In the genomic region with DNA sequence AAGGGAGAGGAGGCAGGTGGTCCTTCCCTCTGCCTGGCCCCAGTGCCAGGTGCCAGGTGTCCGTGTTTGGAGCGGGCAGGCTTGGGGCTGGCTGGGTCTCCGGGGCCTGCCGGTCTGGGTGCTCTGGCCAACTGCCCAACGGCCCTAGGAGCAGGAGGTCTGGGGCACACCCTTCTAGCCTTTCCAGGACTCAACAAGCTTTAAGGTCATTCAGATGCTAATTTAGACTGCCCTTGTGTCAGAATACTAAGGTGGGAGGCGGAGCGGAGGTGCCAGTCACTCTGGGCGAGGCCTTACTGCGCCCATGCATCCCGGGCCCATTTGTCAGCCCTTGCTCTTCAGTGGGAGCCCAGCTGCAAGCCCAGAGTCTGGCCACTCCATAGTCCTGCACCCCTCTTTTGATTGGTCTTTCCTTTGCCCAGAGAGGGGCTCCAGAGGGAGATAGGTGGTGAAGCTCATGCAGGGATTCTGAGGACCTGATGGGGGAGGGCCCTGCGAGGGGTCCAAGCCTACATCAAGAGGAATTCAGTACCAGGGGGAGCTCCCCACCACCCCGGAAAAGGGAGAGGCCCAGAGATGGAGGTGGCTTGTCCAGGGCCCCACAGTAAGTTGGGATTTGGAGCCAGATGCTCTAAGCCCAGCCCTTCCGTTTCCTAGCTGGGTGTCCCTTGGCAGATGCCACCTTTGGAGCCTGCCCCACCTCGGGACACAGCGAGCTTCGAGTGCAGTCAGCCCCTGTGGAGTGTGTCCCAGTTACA, we compare ENCODE assay signal across 12 cellular contexts. TPM values are rescaled to one million over a fixed set of nuclear protein-coding genes. Genes with fewer than 3 reads are reported as not detected.
A peak's percentile ranks its signal among the peaks of the same experiment; 100 is the strongest.
DNase-seq lines count a peak whose midpoint lies in the region; ATAC-seq and TF ChIP-seq lines count a peak whose summit lies in the region.
"Had no signal": no experiment of that assay in that cellular context is flagged by ENCODE, and none has a peak within 500 bp of the region (broad histone marks: within the 10 kb centered on the region; RNA-seq: fewer than 3 reads in every experiment).

No MANE protein-coding gene starts in this region.

- H3K4me3 ChIP-seq in GM23338 (peak overlapping the region; percentile 52), left ventricle myocardium inferior (peak overlapping the region; percentile 74)
- H3K4me3 ChIP-seq: mucosa of descending colon, smooth muscle cell had no signal

- peaks cover 23% of the 10 kb centered on the region for H3K36me3 Mint-ChIP-seq in GM23338 (ENCODE audit: low read depth)

- no peak overlapping the region for H3K27ac Mint-ChIP-seq in GM23338

- no peak for TF ChIP-seq CTCF in GM23338 (conservative IDR thresholded peaks at IDR 0.05; ENCODE audit: low read depth in 2 of 2)
- no peak for TF ChIP-seq CTCF in left ventricle myocardium inferior (IDR thresholded peaks at IDR 0.05; ENCODE audit: borderline replicate concordance)

- H3K36me3 ChIP-seq in GM23338 (ENCODE audit: insufficient read depth), result no peaks in the 10 kb centered on the region; the same call in 1 of the 2 replicates
- peaks cover 29% of the 10 kb centered on the region for H3K36me3 ChIP-seq in left ventricle myocardium inferior

- H4K20me1 ChIP-seq in GM23338 (replicated peaks; ENCODE audit: insufficient read depth), result 0 out of 2 replicates have a peak, but pooled peaks cover 7% of the 10 kb centered on the region

- H3K79me2 ChIP-seq in GM23338 (replicated peaks; ENCODE audit: insufficient read depth), result no peaks in the 10 kb centered on the region

- H3K9me2 ChIP-seq in GM23338 (ENCODE audit: insufficient read depth), result no peaks in the 10 kb centered on the region

- peak; percentile 87 for DNase-seq in GM23338 (ENCODE audit: low spot score)
- peak; percentile 16 for DNase-seq in left ventricle myocardium inferior
- peak; percentile 77 for DNase-seq in posterior vena cava (ENCODE audit: low spot score)
- no peak for DNase-seq in SK-N-DZ (ENCODE audit: low spot score)
- DNase-seq in stimulated activated naive CD8-positive, alpha-beta T cell treated with anti-CD3 and anti-CD28 coated beads, Interleukin-15, Interleukin-2, amounts not matched to agents 100 U/mL and 50 U/mL, for 24 hours, result no peak
- no peak for DNase-seq in RPMI8226
- DNase-seq: DMS153, mucosa of descending colon, OCI-M1 had no signal

- no peaks in the 10 kb centered on the region for H3K9me3 ChIP-seq in left ventricle myocardium inferior (replicated peaks)
- H3K9me3 ChIP-seq: gastroesophageal sphincter, mucosa of descending colon had no signal

- intact Hi-C loops in left ventricle myocardium inferior (cut with micrococcal nuclease) (no loop called here), posterior vena cava (cut with DNase I) (no loop called here)

- peaks cover 5% of the 10 kb centered on the region; the same call in 1 of the 2 replicates for H3F3A ChIP-seq in GM23338 (replicated peaks; ENCODE audit: low read depth)

- no peaks in the 10 kb centered on the region; the same call in 2 of the 3 replicates for H3K9me3 Mint-ChIP-seq in GM23338

- H3K27me3 Mint-ChIP-seq in GM23338 (ENCODE audit: insufficient read depth, low read depth, poor library complexity), result peaks cover 21% of the 10 kb centered on the region

- peaks cover 27% of the 10 kb centered on the region for H3K4me1 ChIP-seq in GM23338 (ENCODE audit: insufficient read depth)
- peaks cover 89% of the 10 kb centered on the region for H3K4me1 ChIP-seq in left ventricle myocardium inferior

- H3K4me2 ChIP-seq in GM23338, result peak overlapping the region; percentile 83
- H3K4me2 ChIP-seq: smooth muscle cell had no signal

- peaks cover 29% of the 10 kb centered on the region for H3K4me1 Mint-ChIP-seq in GM23338

- no peak overlapping the region for H2AFZ ChIP-seq in GM23338

- H3K27ac ChIP-seq in GM23338 (ENCODE audit: low read depth), result peak overlapping the region; percentile 55; the same call in 1 of the 2 replicates
- peak overlapping the region; percentile 89 for H3K27ac ChIP-seq in left ventricle myocardium inferior (replicated peaks)

- H3K27me3 ChIP-seq in GM23338 (ENCODE audit: insufficient read depth) (peaks cover 20% of the 10 kb centered on the region), left ventricle myocardium inferior (ENCODE audit: low read depth) (no peaks in the 10 kb centered on the region)
- H3K27me3 ChIP-seq: gastroesophageal sphincter had no signal

- H3K4me3 Mint-ChIP-seq in GM23338, result peak overlapping the region; percentile 60; the same call in 2 of the 3 replicates

- ATAC-seq in GM23338, result peak; percentile 68
- ATAC-seq in stimulated activated naive CD8-positive, alpha-beta T cell treated with anti-CD3 and anti-CD28 coated beads, Interleukin-15, Interleukin-2, amounts not matched to agents 100 U/mL and 50 U/mL, for 24 hours, result no peak
- ATAC-seq: gastroesophageal sphincter had no signal

TF ChIP-seq in GM23338, 12 proteins besides CTCF, POLR2A, EP300 and RAD21 (continues in another document):
- TF ChIP-seq, protein P1, sequence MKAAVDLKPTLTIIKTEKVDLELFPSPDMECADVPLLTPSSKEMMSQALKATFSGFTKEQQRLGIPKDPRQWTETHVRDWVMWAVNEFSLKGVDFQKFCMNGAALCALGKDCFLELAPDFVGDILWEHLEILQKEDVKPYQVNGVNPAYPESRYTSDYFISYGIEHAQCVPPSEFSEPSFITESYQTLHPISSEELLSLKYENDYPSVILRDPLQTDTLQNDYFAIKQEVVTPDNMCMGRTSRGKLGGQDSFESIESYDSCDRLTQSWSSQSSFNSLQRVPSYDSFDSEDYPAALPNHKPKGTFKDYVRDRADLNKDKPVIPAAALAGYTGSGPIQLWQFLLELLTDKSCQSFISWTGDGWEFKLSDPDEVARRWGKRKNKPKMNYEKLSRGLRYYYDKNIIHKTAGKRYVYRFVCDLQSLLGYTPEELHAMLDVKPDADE (IDR thresholded peaks at IDR 0.05), result no peak

RNA-seq across cellular contexts. Expression of a gene that starts 1.3 kb away (rescaled TPM):
- 0.78 and 2.9 TPM in 2 replicates for total RNA-seq in GM23338 (2014; rRNA removed; shearing (Covaris generic))
- 5.1 and 7.8 TPM in 2 replicates for polyA plus RNA-seq in GM23338 (2016; fragmentation: Nextera tagmentation; extraction: Ambion mirVana)
- not detected for polyA plus RNA-seq in PFSK-1 (2012; ENCODE audit: insufficient read length, low read depth)
- total RNA-seq in left ventricle myocardium inferior, result 671 TPM
- 1 to 10 TPM; 1.6 to 2.1 TPM for total RNA-seq in posterior vena cava
- 15.5 and 22.9 TPM in 2 replicates for polyA plus RNA-seq in SK-N-DZ (2014; cell fraction: cytosol; rRNA removed)
- 6.3 and 12.6 TPM in 2 replicates for polyA plus RNA-seq in SK-N-DZ (2014; cell fraction: nucleus; rRNA removed)
- total RNA-seq: smooth muscle cell had no signal
- polyA plus RNA-seq: smooth muscle cell had no signal

RNA-seq across cellular contexts. Expression of a gene that starts 18.3 kb away (rescaled TPM):
- 19.8 and 35.4 TPM in 2 replicates for total RNA-seq in GM23338 (2014; rRNA removed; shearing (Covaris generic))
- 7.1 and 8.0 TPM in 2 replicates for polyA plus RNA-seq in GM23338 (2016; fragmentation: Nextera tagmentation; extraction: Ambion mirVana)
- polyA plus RNA-seq in PFSK-1 (2012; ENCODE audit: insufficient read length, low read depth), result 11.4 TPM
- total RNA-seq in left ventricle myocardium inferior (12.4 TPM), posterior vena cava (10 to 100 TPM in 1 of 2 donors, 1 to 10 TPM in 1; 9.4 to 16.9 TPM)
- polyA plus RNA-seq in SK-N-DZ (2014; cell fraction: cytosol; rRNA removed), result 12.0 and 14.9 TPM in 2 replicates
- 42.3 and 58.7 TPM in 2 replicates for polyA plus RNA-seq in SK-N-DZ (2014; cell fraction: nucleus; rRNA removed)

RNA-seq across cellular contexts. Expression of a gene that starts 19.6 kb away (rescaled TPM):
- total RNA-seq in GM23338 (2014; rRNA removed; shearing (Covaris generic)), result 44.7 and 49.4 TPM in 2 replicates
- polyA plus RNA-seq in GM23338 (2016; fragmentation: Nextera tagmentation; extraction: Ambion mirVana), result 17.1 and 18.1 TPM in 2 replicates
- polyA plus RNA-seq in PFSK-1 (2012; ENCODE audit: insufficient read length, low read depth), result 100 TPM
- total RNA-seq in left ventricle myocardium inferior, result 33.1 TPM
- total RNA-seq in posterior vena cava, result 10 to 100 TPM; 82.8 to 91.0 TPM
- 81.4 and 90.8 TPM in 2 replicates for polyA plus RNA-seq in SK-N-DZ (2014; cell fraction: cytosol; rRNA removed)
- 75.7 and 85.6 TPM in 2 replicates for polyA plus RNA-seq in SK-N-DZ (2014; cell fraction: nucleus; rRNA removed)

RNA-seq across cellular contexts. Expression of a gene that starts 40.1 kb away (rescaled TPM):
- total RNA-seq in GM23338 (2014; rRNA removed; shearing (Covaris generic)), result 36.7 and 42.0 TPM in 2 replicates
- 15.1 and 16.0 TPM in 2 replicates for polyA plus RNA-seq in GM23338 (2016; fragmentation: Nextera tagmentation; extraction: Ambion mirVana)
- 288 TPM for polyA plus RNA-seq in PFSK-1 (2012; ENCODE audit: insufficient read length, low read depth)
- total RNA-seq in left ventricle myocardium inferior (20.5 TPM), posterior vena cava (100 to 1,000 TPM; 783 to 919 TPM)
- 7.9 and 10.0 TPM in 2 replicates for polyA plus RNA-seq in SK-N-DZ (2014; cell fraction: cytosol; rRNA removed)
- 55.9 and 111 TPM in 2 replicates for polyA plus RNA-seq in SK-N-DZ (2014; cell fraction: nucleus; rRNA removed)

RNA-seq across cellular contexts. Expression of a gene that starts 59.3 kb away (rescaled TPM):
- 111 and 127 TPM in 2 replicates for total RNA-seq in GM23338 (2014; rRNA removed; shearing (Covaris generic))
- polyA plus RNA-seq in GM23338 (2016; fragmentation: Nextera tagmentation; extraction: Ambion mirVana), result 101 and 108 TPM in 2 replicates
- 297 TPM for polyA plus RNA-seq in PFSK-1 (2012; ENCODE audit: insufficient read length, low read depth)
- total RNA-seq in left ventricle myocardium inferior, result 78.0 TPM
- 10 to 100 TPM; 39.9 to 60.0 TPM for total RNA-seq in posterior vena cava
- polyA plus RNA-seq in SK-N-DZ (2014; cell fraction: cytosol; rRNA removed), result 133 and 138 TPM in 2 replicates
- 191 and 245 TPM in 2 replicates for polyA plus RNA-seq in SK-N-DZ (2014; cell fraction: nucleus; rRNA removed)

Comparison
In these comparisons a context has a peak if more than half of its experiments do, and no peak if none do; other contexts are left out.
1. DNase-seq: peak in GM23338 (single experiment), left ventricle myocardium inferior (single experiment) and posterior vena cava (single experiment); none in SK-N-DZ (single experiment), stimulated activated naive CD8-positive, alpha-beta T cell treated with anti-CD3 and anti-CD28 coated beads, Interleukin-15, Interleukin-2, amounts not matched to agents 100 U/mL and 50 U/mL, for 24 hours (single experiment) and RPMI8226 (single experiment).
2. RNA of a gene that starts 1.3 kb away (total RNA-seq): 671 TPM in left ventricle myocardium inferior (single experiment); 0.78 to 2.9 TPM in GM23338 and 1.6 to 2.1 TPM in posterior vena cava; every median in the first group is over 100 times any median in the second.